In the genomic region with DNA sequence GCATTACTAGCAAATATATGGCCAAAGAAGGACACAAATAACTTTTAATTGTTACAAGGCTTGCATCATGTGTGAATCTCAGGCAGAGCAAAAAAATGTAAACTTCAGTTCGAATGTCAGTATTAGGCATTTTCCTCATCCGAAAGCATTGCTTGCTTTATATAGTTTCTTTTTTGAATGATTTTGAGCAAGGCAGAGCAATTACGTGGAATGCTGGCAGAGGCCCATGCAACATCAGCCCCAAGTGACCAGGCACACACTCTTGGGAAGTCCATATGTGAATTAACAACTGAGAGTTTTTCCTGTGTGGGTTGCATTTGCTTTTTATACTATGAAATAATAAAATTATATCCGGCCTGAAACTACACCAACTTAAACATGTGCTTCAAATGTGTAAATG, we compare ENCODE assay signal across 19 cellular contexts.
DNase-seq lines count a peak whose midpoint lies in the region; ATAC-seq and TF ChIP-seq lines count a peak whose summit lies in the region.
"Had no signal": no experiment of that assay in that cellular context is flagged by ENCODE, and none has a peak within 500 bp of the region (broad histone marks: within the 10 kb centered on the region; RNA-seq: fewer than 3 reads in every experiment).

No MANE protein-coding gene starts in this region.

- H3K4me3 ChIP-seq in left ventricle myocardium inferior: no peak overlapping the region
- H3K4me3 ChIP-seq: coronary artery had no signal

- peaks cover 47% of the 10 kb centered on the region for H3K4me1 ChIP-seq in left ventricle myocardium inferior

- H3K36me3 ChIP-seq in left ventricle myocardium inferior: no peaks in the 10 kb centered on the region

- no peak for TF ChIP-seq CTCF in left ventricle myocardium inferior (IDR thresholded peaks at IDR 0.05; ENCODE audit: borderline replicate concordance)

- no peak for ATAC-seq in left cardiac atrium
- no peak for ATAC-seq in Right ventricle myocardium inferior
- ATAC-seq: T-helper 17 cell had no signal

- intact Hi-C loops in left cardiac atrium (cut with DNase I): no loop called here
- intact Hi-C loops in Right ventricle myocardium inferior (cut with DNase I): no loop called here
- intact Hi-C loops in left ventricle myocardium inferior (cut with micrococcal nuclease): no loop called here

- DNase-seq in left cardiac atrium: peak; percentile 18
- DNase-seq in Right ventricle myocardium inferior (ENCODE audit: missing footprints): no peak
- DNase-seq in dedifferentiated amniotic fluid mesenchymal stem cell (ENCODE audit: extremely low spot score): peak; percentile 80
- DNase-seq in left ventricle myocardium inferior: peak; percentile 29
- DNase-seq in stromal cell of bone marrow (ENCODE audit: low read depth): peak; percentile 47
- DNase-seq in NCI-H1092 treated with DMSO at 0.1 percent for 48 hours (lab: John Stamatoyannopoulos, UW): no peak
- no peak for DNase-seq in stimulated activated CD4-positive, alpha-beta T cell treated with anti-CD3 and anti-CD28 coated beads, Interleukin-12 subunit alpha, Interleukin-12 subunit beta, amount 100 ng/mL, for 4 hours
- DNase-seq in NCI-H2227 (lab: John Stamatoyannopoulos, UW; ENCODE audit: unreplicated experiment): no peak
- DNase-seq: activated CD4-positive, alpha-beta T cell treated with anti-CD3 and anti-CD28 coated beads, Interleukin-2, amount 50 U/mL, for 1 hour; activated naive CD8-positive, alpha-beta T cell treated with anti-CD3 and anti-CD28 coated beads, Interleukin-2, amount 10 ng/mL, durations not matched to agents 7 days and 5 days; kidney; mammary epithelial cell; NCI-H1436; NCI-H69; T-helper 17 cell had no signal

- H3K27ac ChIP-seq in left ventricle myocardium inferior (replicated peaks): peak overlapping the region; percentile 7
- H3K27ac ChIP-seq: C4-2B, coronary artery, HL-60, VCaP had no signal

- no peaks in the 10 kb centered on the region for H3K27me3 ChIP-seq in left ventricle myocardium inferior (ENCODE audit: low read depth)

- H3K9me3 ChIP-seq in left ventricle myocardium inferior (replicated peaks): no peaks in the 10 kb centered on the region

Comparison
In these comparisons a context has a peak if more than half of its experiments do, and no peak if none do; other contexts are left out.
1. DNase-seq: peak in left cardiac atrium (single experiment), dedifferentiated amniotic fluid mesenchymal stem cell (single experiment), left ventricle myocardium inferior (single experiment) and stromal cell of bone marrow (single experiment); none in Right ventricle myocardium inferior (single experiment), NCI-H1092 treated with DMSO at 0.1 percent for 48 hours (single experiment), stimulated activated CD4-positive, alpha-beta T cell treated with anti-CD3 and anti-CD28 coated beads, Interleukin-12 subunit alpha, Interleukin-12 subunit beta, amount 100 ng/mL, for 4 hours (single experiment) and NCI-H2227 (single experiment).